Comparison of ENCODE assay signal across 30 cellular contexts in genomic region chr9:106056328-106056727, GRCh38.
"Had no signal": no experiment of that assay in that cellular context is flagged by ENCODE, and none has a peak within 500 bp of the region (broad histone marks: within the 10 kb centered on the region; RNA-seq: fewer than 3 reads in every experiment).

No MANE protein-coding gene starts in this region.

- H3K27me3 ChIP-seq: neural progenitor cell, ovary, spleen, suprapubic skin, testis, tibial artery, transverse colon, upper lobe of right lung, vagina had no signal

- H2AFZ ChIP-seq: neural progenitor cell, parathyroid adenoma had no signal

- ATAC-seq: naive thymus-derived CD8-positive, alpha-beta T cell; psoas muscle; right cardiac atrium; sciatic nerve; stimulated activated memory B cell treated with anti-CD40 and anti-IgM and Interleukin-4, amounts not matched to agents 10 μg/mL and 1 μg/mL and 100 μg/mL, for 72 hours; stimulated activated naive CD8-positive, alpha-beta T cell treated with anti-CD3 and anti-CD28 coated beads, Interleukin-15, amount 100 ng/mL, for 72 hours; stimulated activated naive CD8-positive, alpha-beta T cell treated with anti-CD3 and anti-CD28 coated beads, Interleukin-15, Interleukin-2, amounts not matched to agents 100 U/mL and 50 U/mL, for 24 hours; upper lobe of right lung had no signal

- H3K9me3 ChIP-seq: ovary, psoas muscle, suprapubic skin, testis, tibial artery, transverse colon, upper lobe of right lung, vagina had no signal

- DNase-seq: naive B cell; naive thymus-derived CD8-positive, alpha-beta T cell; occipital lobe; ovary; posterior cingulate gyrus; psoas muscle; right cardiac atrium; spleen; stimulated activated CD4-positive, alpha-beta T cell treated with anti-CD3 and anti-CD28 coated beads, Interleukin-12 subunit alpha, Interleukin-12 subunit beta, amount 100 ng/mL, for 4 hours; stimulated activated CD4-positive, alpha-beta T cell treated with anti-CD3 and anti-CD28 coated beads, Interleukin-1b, Interleukin-23, amount 100 ng/mL, for 48 hours; stimulated activated CD4-positive, alpha-beta T cell treated with anti-CD3 and anti-CD28 coated beads, Interleukin-4, amount 100 ng/mL, for 1 hour; stimulated activated CD4-positive, alpha-beta T cell treated with anti-CD3 and anti-CD28 coated beads, Interleukin-4, amount 100 ng/mL, for 4 hours; stimulated activated CD8-positive, alpha-beta memory T cell treated with anti-CD3 and anti-CD28 coated beads, Interleukin-4, amount 100 ng/mL, for 48 hours; stimulated activated naive CD4-positive, alpha-beta T cell; stimulated activated naive CD8-positive, alpha-beta T cell treated with anti-CD3 and anti-CD28 coated beads, Interleukin-15, amount 100 ng/mL, for 72 hours; stimulated activated naive CD8-positive, alpha-beta T cell treated with anti-CD3 and anti-CD28 coated beads, Interleukin-15, Interleukin-2, amounts not matched to agents 100 U/mL and 50 U/mL, for 24 hours; substantia nigra; testis; tibial artery; transverse colon; upper lobe of right lung had no signal

- H3K27ac ChIP-seq: neural progenitor cell, ovary, parathyroid adenoma, psoas muscle, skin epidermis, spleen, suprapubic skin, testis, tibial artery, transverse colon, upper lobe of right lung, vagina had no signal

- H3K79me2 ChIP-seq: parathyroid adenoma had no signal

- H3K4me1 ChIP-seq: parathyroid adenoma, psoas muscle, spleen, suprapubic skin, testis, tibial artery, transverse colon, upper lobe of right lung, vagina had no signal

- H3K9ac ChIP-seq: neural progenitor cell, parathyroid adenoma had no signal

- H3K4me2 ChIP-seq: neural progenitor cell, smooth muscle cell had no signal

- H3K4me3 ChIP-seq: neural progenitor cell, ovary, psoas muscle, skin epidermis, smooth muscle cell, spleen, suprapubic skin, testis, tibial artery, transverse colon, upper lobe of right lung, vagina had no signal

- FAIRE-seq: urothelium cell line had no signal

- H3K36me3 ChIP-seq: neural progenitor cell, ovary, spleen, suprapubic skin, tibial artery, transverse colon, upper lobe of right lung, vagina had no signal
